Comparison of ENCODE assay signal across 9 cellular contexts in genomic region chr10:63256047-63256773, GRCh38.
DNase-seq lines count a peak whose midpoint lies in the region; ATAC-seq and TF ChIP-seq lines count a peak whose summit lies in the region.
"Had no signal": no experiment of that assay in that cellular context is flagged by ENCODE, and none has a peak within 500 bp of the region (broad histone marks: within the 10 kb centered on the region; RNA-seq: fewer than 3 reads in every experiment).

No MANE protein-coding gene starts in this region.

- DNase-seq in G401 (ENCODE audit: low spot score), result peak; percentile 56
- peak; percentile 45 for DNase-seq in NCI-H446 treated with DMSO at 0.1 percent for 48 hours (lab: John Stamatoyannopoulos, UW)
- DNase-seq in dermis blood vessel endothelial cell, result peak; percentile 42
- DNase-seq in type B pancreatic cell (ENCODE audit: extremely low spot score, unreplicated experiment), result no peak
- no peak for DNase-seq in NCI-H1092 treated with DMSO at 0.1 percent for 48 hours (lab: John Stamatoyannopoulos, UW)
- no peak for DNase-seq in endodermal cell
- DNase-seq: foreskin melanocyte had no signal

- in situ Hi-C loops in G401 (cut with HindIII; ENCODE audit: low sequenced_read_pairs), result no loop called here

- H3K9me3 ChIP-seq in neutrophil (no peaks in the 10 kb centered on the region), endodermal cell (ENCODE audit: control insufficient read depth, low read length) (no peaks in the 10 kb centered on the region)

- ATAC-seq in GM18909 (IDR thresholded peaks at IDR 0.05; ENCODE audit: poor library complexity, unreplicated experiment), result no peak

- H3K4me1 Mint-ChIP-seq in type B pancreatic cell (ENCODE audit: unreplicated experiment) (peaks cover 31% of the 10 kb centered on the region), endodermal cell (peaks cover 30% of the 10 kb centered on the region)

- H3K27me3 ChIP-seq in neutrophil (no peaks in the 10 kb centered on the region), endodermal cell (ENCODE audit: control insufficient read depth, insufficient read depth, low read length, poor library complexity, severe bottlenecking) (no peaks in the 10 kb centered on the region)

- H3K36me3 ChIP-seq in neutrophil, result peaks cover 16% of the 10 kb centered on the region
- peaks cover 44% of the 10 kb centered on the region for H3K36me3 ChIP-seq in endodermal cell (ENCODE audit: control insufficient read depth, insufficient read depth, low read length)

- H3K4me3 Mint-ChIP-seq in type B pancreatic cell (no peak overlapping the region), endodermal cell (no peak overlapping the region)

- H3K27me3 Mint-ChIP-seq in type B pancreatic cell, result no peaks in the 10 kb centered on the region
- H3K27me3 Mint-ChIP-seq in endodermal cell (ENCODE audit: insufficient read depth), result no peaks in the 10 kb centered on the region

- H3K9ac ChIP-seq in endodermal cell (ENCODE audit: extremely low read depth, low read length, poor library complexity, severe bottlenecking), result no peak overlapping the region

- H3K4me3 ChIP-seq in neutrophil (ENCODE audit: low read depth in 1 of 2, low read length in 1 of 2) (peak overlapping the region; percentile 12 to 36), endodermal cell (ENCODE audit: low read length) (no peak overlapping the region)

- H3K27ac Mint-ChIP-seq in type B pancreatic cell, result no peak overlapping the region
- no peak overlapping the region for H3K27ac Mint-ChIP-seq in endodermal cell

- peaks cover 6% of the 10 kb centered on the region for H3K9me3 Mint-ChIP-seq in type B pancreatic cell
- H3K9me3 Mint-ChIP-seq in endodermal cell, result no peaks in the 10 kb centered on the region

- H3K36me3 Mint-ChIP-seq in type B pancreatic cell (peaks cover 32% of the 10 kb centered on the region), endodermal cell (ENCODE audit: low read depth) (peaks cover 34% of the 10 kb centered on the region)

- peak overlapping the region; percentile 72 for H3K27ac ChIP-seq in neutrophil
- no peak overlapping the region for H3K27ac ChIP-seq in endodermal cell (ENCODE audit: low read depth, low read length)

- TF ChIP-seq CTCF in neutrophil (IDR thresholded peaks at IDR 0.05) (no peak), type B pancreatic cell (conservative IDR thresholded peaks at IDR 0.05) (no peak), endodermal cell (conservative IDR thresholded peaks at IDR 0.05) (no peak)

- peaks cover 69 to 94% of the 10 kb centered on the region in 2 experiments for H3K4me1 ChIP-seq in neutrophil (ENCODE audit: control insufficient read depth in 1 of 2, insufficient read depth in 1 of 2, low read depth in 1 of 2, low read length in 1 of 2)
- H3K4me1 ChIP-seq in endodermal cell (ENCODE audit: control insufficient read depth, insufficient read depth, low read length), result peaks cover 7% of the 10 kb centered on the region

- 98 to 100% methylated on average over 1 to 3 of the region's 3 CpGs for WGBS in endodermal cell (ENCODE audit: insufficient coverage in 1 of 2, insufficient read length in 1 of 2), 2 experiments

Comparison
In these comparisons a context has a peak if more than half of its experiments do, and no peak if none do; other contexts are left out.
1. DNase-seq: peak in G401 (single experiment), NCI-H446 treated with DMSO at 0.1 percent for 48 hours (single experiment) and dermis blood vessel endothelial cell (single experiment); none in type B pancreatic cell (single experiment), NCI-H1092 treated with DMSO at 0.1 percent for 48 hours (single experiment) and endodermal cell (single experiment).